13 cellular contexts compared by ENCODE assay signal in genomic region chr17:35749560-35750412, GRCh38. TPM values are rescaled to one million over a fixed set of nuclear protein-coding genes. Genes with fewer than 3 reads are reported as not detected.
DNase-seq lines count a peak whose midpoint lies in the region; ATAC-seq and TF ChIP-seq lines count a peak whose summit lies in the region.
"Had no signal": no experiment of that assay in that cellular context is flagged by ENCODE, and none has a peak within 500 bp of the region (broad histone marks: within the 10 kb centered on the region; RNA-seq: fewer than 3 reads in every experiment).

No MANE protein-coding gene starts in this region.

- no peaks in the 10 kb centered on the region for H3K27me3 Mint-ChIP-seq in MCF 10A (ENCODE audit: insufficient read depth, unreplicated experiment)
- H3K27me3 Mint-ChIP-seq in glutamatergic neuron (ENCODE audit: unreplicated experiment): peaks cover 8% of the 10 kb centered on the region

- H3K4me3 ChIP-seq in breast epithelium: peak overlapping the region in 2 of 3 donors; percentile 4 to 48
- H3K4me3 ChIP-seq in stomach: no peak overlapping the region

- CTCF ChIA-PET in MCF 10A (lab: Yijun Ruan, JAX): interaction anchor here (0.6 to 9.3 kb wide), 11 partner anchors 11 to 137 kb away, joined by 3 to 150 read pairs (median 26); partner anchors contain the start of genes C17orf50, RASL10B and TAF15

- H3K36me3 Mint-ChIP-seq in MCF 10A (ENCODE audit: insufficient read depth, unreplicated experiment): peaks cover 4% of the 10 kb centered on the region
- no peaks in the 10 kb centered on the region for H3K36me3 Mint-ChIP-seq in glutamatergic neuron (ENCODE audit: unreplicated experiment)
- H3K36me3 Mint-ChIP-seq: activated CD8-positive, alpha-beta memory T cell treated with anti-CD3 and anti-CD28 coated beads, Interleukin-2, amount 10 ng/mL, durations not matched to agents 7 days and 5 days had no signal

- H3K9me3 Mint-ChIP-seq in MCF 10A (ENCODE audit: unreplicated experiment): no peaks in the 10 kb centered on the region
- H3K9me3 Mint-ChIP-seq in glutamatergic neuron (ENCODE audit: unreplicated experiment): peaks cover 6% of the 10 kb centered on the region

- WGBS in stomach, 5 donors: 6 to 12% (median 7%) methylated on average over 24 to 35 of the region's 35 CpGs

- TF ChIP-seq EP300 in stomach (IDR thresholded peaks at IDR 0.05): no peak

- intact Hi-C loops in breast epithelium (cut with DNase I; ENCODE audit: low total_unique reads) (no loop called here), MCF 10A (cut with micrococcal nuclease) (loop anchor here (5.0 to 10.0 kb wide), 4 partner anchors 85 to 1327 kb away; partner anchors contain the start of gene SLFN12L), stomach (cut with DNase I; ENCODE audit: low total_unique reads) (no loop called here)

- no peak overlapping the region for H3K4me3 Mint-ChIP-seq in MCF 10A (ENCODE audit: unreplicated experiment)
- H3K4me3 Mint-ChIP-seq in glutamatergic neuron (ENCODE audit: unreplicated experiment): peak overlapping the region; percentile 64
- H3K4me3 Mint-ChIP-seq: activated CD8-positive, alpha-beta memory T cell treated with anti-CD3 and anti-CD28 coated beads, Interleukin-2, amount 10 ng/mL, durations not matched to agents 7 days and 5 days had no signal

- POLR2A ChIA-PET in MCF 10A (lab: Yijun Ruan, JAX): interaction anchor here (0.8 to 1.7 kb wide), 2 partner anchors 136 to 161 kb away, joined by 4 to 6 read pairs; no protein-coding TSS in a partner anchor

- H3K9me3 ChIP-seq in breast epithelium (no peaks in the 10 kb centered on the region), stomach (no peaks in the 10 kb centered on the region)
- H3K9me3 ChIP-seq: spleen, testis had no signal

- H3K4me1 Mint-ChIP-seq in MCF 10A (ENCODE audit: insufficient read depth, unreplicated experiment) (peaks cover 10% of the 10 kb centered on the region), glutamatergic neuron (ENCODE audit: low read depth, unreplicated experiment) (peaks cover 8% of the 10 kb centered on the region)

- peaks cover 3 to 11% of the 10 kb centered on the region in 2 donors for H3K4me1 ChIP-seq in breast epithelium
- peaks cover 6 to 39% (median 34%) of the 10 kb centered on the region in 4 donors for H3K4me1 ChIP-seq in stomach

- no peaks in the 10 kb centered on the region for H3K27me3 ChIP-seq in breast epithelium
- H3K27me3 ChIP-seq in stomach: peaks cover 7 to 78% (median 19%) of the 10 kb centered on the region in 3 donors
- H3K27me3 ChIP-seq: testis had no signal

- H3K36me3 ChIP-seq in breast epithelium (no peaks in the 10 kb centered on the region), stomach (no peaks in the 10 kb centered on the region)
- H3K36me3 ChIP-seq: spleen had no signal

- no peak for TF ChIP-seq CTCF in breast epithelium (IDR thresholded peaks at IDR 0.05)
- no peak for TF ChIP-seq CTCF in MCF 10A (IDR thresholded peaks at IDR 0.05; ENCODE audit: unreplicated experiment)
- TF ChIP-seq CTCF in glutamatergic neuron (IDR thresholded peaks at IDR 0.05; ENCODE audit: partially characterized antibody, unreplicated experiment): no peak
- no peak for TF ChIP-seq CTCF in stomach (IDR thresholded peaks at IDR 0.05)

- H3K27ac Mint-ChIP-seq in MCF 10A (ENCODE audit: low read depth, unreplicated experiment) (no peak overlapping the region), glutamatergic neuron (ENCODE audit: unreplicated experiment) (no peak overlapping the region)
- H3K27ac Mint-ChIP-seq: activated CD8-positive, alpha-beta memory T cell treated with anti-CD3 and anti-CD28 coated beads, Interleukin-2, amount 10 ng/mL, durations not matched to agents 7 days and 5 days had no signal

- no TSS peak for BruUV-seq in MCF 10A (replicated peaks; lab: Mats Ljungman, UMichigan)

- H3K27ac ChIP-seq in breast epithelium: no peak overlapping the region
- H3K27ac ChIP-seq in stomach: no peak overlapping the region
- H3K27ac ChIP-seq: spleen, testis had no signal

- DNase-seq in breast epithelium (ENCODE audit: low spot score in 2 of 2) (no peak), MCF 10A (ENCODE audit: unreplicated experiment) (no peak), SK-N-DZ (ENCODE audit: low spot score) (peak; percentile 40), glutamatergic neuron (no peak), stomach (peak; percentile 38), SKM-1 (lab: John Stamatoyannopoulos, UW; ENCODE audit: unreplicated experiment) (no peak), hypothalamus (lab: John Stamatoyannopoulos, UW) (no peak)
- DNase-seq: activated CD8-positive, alpha-beta memory T cell treated with anti-CD3 and anti-CD28 coated beads, Interleukin-2, amount 10 ng/mL, durations not matched to agents 7 days and 5 days; spleen; testis had no signal

- ATAC-seq in GM19023 (IDR thresholded peaks at IDR 0.05; ENCODE audit: unreplicated experiment): no peak
- ATAC-seq: activated CD8-positive, alpha-beta memory T cell treated with anti-CD3 and anti-CD28 coated beads, Interleukin-2, amount 10 ng/mL, durations not matched to agents 7 days and 5 days had no signal

- no peak for TF ChIP-seq POLR2A in breast epithelium (IDR thresholded peaks at IDR 0.05)
- no peak for TF ChIP-seq POLR2A in stomach (IDR thresholded peaks at IDR 0.05)

RNA-seq across cellular contexts. Expression of gene GAS2L2, which starts 3.3 kb away (rescaled TPM):
- total RNA-seq in breast epithelium (under 1 TPM; 0.29 to 0.33 (median 0.32) TPM), MCF 10A (2022) (0.23 and 0.39 TPM in 2 replicates), glutamatergic neuron (ENCODE audit: unreplicated experiment) (0.27 TPM), stomach (under 1 TPM in 1 of 5 donors, not detected in 4; under 0.01 TPM)
- polyA plus RNA-seq in SK-N-DZ (2014; cell fraction: cytosol; rRNA removed): not detected in 2 replicates
- not detected in 2 replicates for polyA plus RNA-seq in SK-N-DZ (2014; cell fraction: nucleus; rRNA removed)
- polyA plus RNA-seq in stomach: under 1 TPM in 1 of 3 donors, not detected in 2; 0.05 TPM
- total RNA-seq: activated CD8-positive, alpha-beta memory T cell treated with anti-CD3 and anti-CD28 coated beads, Interleukin-2, amount 10 ng/mL, durations not matched to agents 7 days and 5 days; dermis microvascular lymphatic vessel endothelial cell; liver; spleen had no signal
- polyA plus RNA-seq: liver had no signal

RNA-seq across cellular contexts. Expression of gene C17orf50, which starts 10.9 kb away (rescaled TPM):
- not detected for total RNA-seq in breast epithelium
- not detected in 2 replicates for total RNA-seq in MCF 10A (2022)
- 0.22 TPM in 1 of 2 replicates, not detected in the other for polyA plus RNA-seq in SK-N-DZ (2014; cell fraction: cytosol; rRNA removed)
- not detected in 2 replicates for polyA plus RNA-seq in SK-N-DZ (2014; cell fraction: nucleus; rRNA removed)
- not detected for total RNA-seq in glutamatergic neuron (ENCODE audit: unreplicated experiment)
- total RNA-seq in stomach: not detected
- not detected for polyA plus RNA-seq in stomach
- total RNA-seq: activated CD8-positive, alpha-beta memory T cell treated with anti-CD3 and anti-CD28 coated beads, Interleukin-2, amount 10 ng/mL, durations not matched to agents 7 days and 5 days; dermis microvascular lymphatic vessel endothelial cell; liver; spleen had no signal
- polyA plus RNA-seq: liver had no signal

RNA-seq across cellular contexts. Expression of gene RASL10B, which starts 18.3 kb away (rescaled TPM):
- total RNA-seq in breast epithelium (10 to 100 TPM in 2 of 3 donors, 1 to 10 TPM in 1; 5.9 to 27.8 (median 11.1) TPM), MCF 10A (2022) (0.09 and 0.10 TPM in 2 replicates), glutamatergic neuron (ENCODE audit: unreplicated experiment) (3.3 TPM), stomach (under 1 TPM in 3 of 5 donors, not detected in 2; 0.37 to 0.89 (median 0.43) TPM)
- 25.0 and 26.3 TPM in 2 replicates for polyA plus RNA-seq in SK-N-DZ (2014; cell fraction: cytosol; rRNA removed)
- 15.5 and 20.3 TPM in 2 replicates for polyA plus RNA-seq in SK-N-DZ (2014; cell fraction: nucleus; rRNA removed)
- 1 to 10 TPM in 1 of 3 donors, under 1 TPM in 2; 0.31 to 1.4 (median 0.75) TPM for polyA plus RNA-seq in stomach

RNA-seq across cellular contexts. Expression of gene MMP28, which starts 45.7 kb away (rescaled TPM):
- 10 to 100 TPM in 2 of 3 donors, 1 to 10 TPM in 1; 5.6 to 25.6 (median 12.3) TPM for total RNA-seq in breast epithelium
- 22.3 and 27.4 TPM in 2 replicates for total RNA-seq in MCF 10A (2022)
- polyA plus RNA-seq in SK-N-DZ (2014; cell fraction: cytosol; rRNA removed): not detected in 2 replicates
- not detected in 2 replicates for polyA plus RNA-seq in SK-N-DZ (2014; cell fraction: nucleus; rRNA removed)
- 0.49 TPM for total RNA-seq in glutamatergic neuron (ENCODE audit: unreplicated experiment)
- total RNA-seq in stomach: 10 to 100 TPM in 4 of 5 donors, 1 to 10 TPM in 1; 2.2 to 75.0 (median 20.6) TPM
- 10 to 100 TPM in 1 of 3 donors, 1 to 10 TPM in 2; 3.1 to 21.0 (median 6.1) TPM for polyA plus RNA-seq in stomach
- total RNA-seq: activated CD8-positive, alpha-beta memory T cell treated with anti-CD3 and anti-CD28 coated beads, Interleukin-2, amount 10 ng/mL, durations not matched to agents 7 days and 5 days had no signal

RNA-seq across cellular contexts. Expression of gene TAF15, which starts 59.5 kb away (rescaled TPM):
- total RNA-seq in breast epithelium: 10 to 100 TPM; 65.5 to 76.8 (median 72.8) TPM
- total RNA-seq in MCF 10A (2022): 284 and 337 TPM in 2 replicates
- 23.9 and 24.0 TPM in 2 replicates for polyA plus RNA-seq in SK-N-DZ (2014; cell fraction: cytosol; rRNA removed)
- polyA plus RNA-seq in SK-N-DZ (2014; cell fraction: nucleus; rRNA removed): 33.2 and 96.1 TPM in 2 replicates
- 180 TPM for total RNA-seq in glutamatergic neuron (ENCODE audit: unreplicated experiment)
- total RNA-seq in stomach: 100 to 1,000 TPM in 1 of 5 donors, 10 to 100 TPM in 4; 21.1 to 127 (median 60.1) TPM
- polyA plus RNA-seq in stomach: 100 to 1,000 TPM in 1 of 3 donors, 10 to 100 TPM in 2; 88.8 to 101 (median 96.4) TPM

Comparison
In these comparisons a context has a peak if more than half of its experiments do, and no peak if none do; other contexts are left out.
1. DNase-seq: peak in SK-N-DZ (single experiment) and stomach (single experiment); none in breast epithelium (0 of 2), MCF 10A (single experiment), glutamatergic neuron (single experiment), SKM-1 (single experiment) and hypothalamus (0 of 51).
2. H3K4me3 ChIP-seq: peak in breast epithelium (2 of 3); none in stomach (0 of 4).